ENCODE assay signal across 1 cellular context in genomic region chr14:93112891-93113677, GRCh38.
TF ChIP-seq lines count a peak whose summit lies in the region.

No MANE protein-coding gene starts in this region.

TF ChIP-seq in HepG2, 621 proteins besides CTCF, POLR2A, EP300 and RAD21 (continued from another document):
- 0 out of 2 replicates have a peak, but pooled peaks have one; percentile 50 for TF ChIP-seq ZNF34 (CRISPR knock-in tag; IDR thresholded peaks at IDR 0.05; ENCODE audit: borderline replicate concordance)
- 0 out of 2 replicates have a peak, but pooled peaks have one; percentile 13 for TF ChIP-seq ZNF615 (CRISPR knock-in tag; IDR thresholded peaks at IDR 0.05; ENCODE audit: borderline replicate concordance)
- 0 out of 2 replicates have a peak, but pooled peaks have one; percentile 16 for TF ChIP-seq TGIF2 (CRISPR knock-in tag; IDR thresholded peaks at IDR 0.05)
